Comparison of ENCODE assay signal across 8 cellular contexts in genomic region chr14:55272415-55272786, GRCh38. TPM values are rescaled to one million over a fixed set of nuclear protein-coding genes. Genes with fewer than 3 reads are reported as not detected.
DNase-seq lines count a peak whose midpoint lies in the region; ATAC-seq and TF ChIP-seq lines count a peak whose summit lies in the region.

No MANE protein-coding gene starts in this region.

- TF ChIP-seq CTCF in astrocyte of the spinal cord (IDR thresholded peaks at IDR 0.05; ENCODE audit: low read depth, low read length) (no peak), right lobe of liver (IDR thresholded peaks at IDR 0.05) (no peak), tibial artery (IDR thresholded peaks at IDR 0.05) (no peak)

- no peaks in the 10 kb centered on the region for H3K27me3 ChIP-seq in right lobe of liver
- no peaks in the 10 kb centered on the region for H3K27me3 ChIP-seq in tibial artery

- H3K27ac Mint-ChIP-seq in activated CD8-positive, alpha-beta memory T cell treated with anti-CD3 and anti-CD28 coated beads, Interleukin-2, amount 10 ng/mL, durations not matched to agents 7 days and 5 days: peak overlapping the region; percentile 94

- peak overlapping the region; percentile 97 for H3K4me3 ChIP-seq in astrocyte of the spinal cord (ENCODE audit: low read depth, low read length)
- H3K4me3 ChIP-seq in right lobe of liver: peak overlapping the region; percentile 84 to 95 (median 92)
- peak overlapping the region; percentile 84 to 99 for H3K4me3 ChIP-seq in tibial artery

- H3K27ac ChIP-seq in right lobe of liver (peak overlapping the region; percentile 95 to 97 (median 96)), tibial artery (peak overlapping the region; percentile 88)

- in situ Hi-C loops in astrocyte of the spinal cord (cut with HindIII; ENCODE audit: low sequenced_read_pairs): no loop called here

- H3K36me3 ChIP-seq in right lobe of liver: no peaks in the 10 kb centered on the region
- no peaks in the 10 kb centered on the region for H3K36me3 ChIP-seq in tibial artery

- CTCF ChIA-PET in activated CD8-positive, alpha-beta memory T cell treated with anti-CD3 and anti-CD28 coated beads, Interleukin-2, amount 10 ng/mL, durations not matched to agents 7 days and 5 days (lab: Charles Lee): interaction anchor here (0.7 to 6.9 kb wide), 11 partner anchors 10 to 498 kb away, joined by 3 to 100 read pairs (median 3); no protein-coding TSS in a partner anchor

- no peak for DNase-seq in activated CD8-positive, alpha-beta memory T cell treated with anti-CD3 and anti-CD28 coated beads, Interleukin-2, amount 10 ng/mL, durations not matched to agents 7 days and 5 days
- no peak for DNase-seq in activated CD8-positive, alpha-beta memory T cell treated with anti-CD3 and anti-CD28 coated beads, Interleukin-2, amount 50 U/mL, for 4 hours
- no peak for DNase-seq in astrocyte of the spinal cord (ENCODE audit: low read depth, low spot score)
- DNase-seq in right lobe of liver: no peak
- no peak for DNase-seq in tibial artery
- no peak for DNase-seq in MV-4-11 (lab: John Stamatoyannopoulos, UW)
- no peak for DNase-seq in OCI-M1 (lab: John Stamatoyannopoulos, UW)
- DNase-seq in RPMI8226: no peak

- no peaks in the 10 kb centered on the region for H3K9me3 ChIP-seq in right lobe of liver
- H3K9me3 ChIP-seq in tibial artery: no peaks in the 10 kb centered on the region

- ATAC-seq in activated CD8-positive, alpha-beta memory T cell treated with anti-CD3 and anti-CD28 coated beads, Interleukin-2, amount 10 ng/mL, durations not matched to agents 7 days and 5 days: no peak
- ATAC-seq in right lobe of liver: no peak

- H3K36me3 Mint-ChIP-seq in activated CD8-positive, alpha-beta memory T cell treated with anti-CD3 and anti-CD28 coated beads, Interleukin-2, amount 10 ng/mL, durations not matched to agents 7 days and 5 days: peaks cover 1% of the 10 kb centered on the region

- H3K27me3 Mint-ChIP-seq in activated CD8-positive, alpha-beta memory T cell treated with anti-CD3 and anti-CD28 coated beads, Interleukin-2, amount 10 ng/mL, durations not matched to agents 7 days and 5 days: no peaks in the 10 kb centered on the region

- peaks cover 48% of the 10 kb centered on the region for H3K4me1 Mint-ChIP-seq in activated CD8-positive, alpha-beta memory T cell treated with anti-CD3 and anti-CD28 coated beads, Interleukin-2, amount 10 ng/mL, durations not matched to agents 7 days and 5 days

- H3K4me1 ChIP-seq in right lobe of liver: peaks cover 0 to 28% (median 10%) of the 10 kb centered on the region in 4 donors
- peaks cover 0 to 44% (median 15%) of the 10 kb centered on the region in 4 donors for H3K4me1 ChIP-seq in tibial artery

- no peak for TF ChIP-seq POLR2A in right lobe of liver (IDR thresholded peaks at IDR 0.05)

- peak overlapping the region; percentile 90 for H3K4me3 Mint-ChIP-seq in activated CD8-positive, alpha-beta memory T cell treated with anti-CD3 and anti-CD28 coated beads, Interleukin-2, amount 10 ng/mL, durations not matched to agents 7 days and 5 days

- intact Hi-C loops in right lobe of liver (cut with DNase I) (no loop called here), tibial artery (cut with DNase I; ENCODE audit: low total_unique reads) (loop anchor here (10.0 kb wide), 1 partner anchor 142 kb away; the partner anchor contains the start of gene ATG14)

- no peaks in the 10 kb centered on the region for H3K9me3 Mint-ChIP-seq in activated CD8-positive, alpha-beta memory T cell treated with anti-CD3 and anti-CD28 coated beads, Interleukin-2, amount 10 ng/mL, durations not matched to agents 7 days and 5 days (ENCODE audit: low read depth)

- whole genome bisulfite sequencing in right lobe of liver (ENCODE audit: insufficient coverage, low coverage, low lambda C conversion rate, missing lambda C conversion rate): 4% methylated on average over 1 of the region's 1 CpG

RNA-seq across cellular contexts. Expression of gene FBXO34, which starts 1.2 kb away (rescaled TPM):
- 10 to 100 TPM; 18.6 to 22.1 TPM for total RNA-seq in activated CD8-positive, alpha-beta memory T cell treated with anti-CD3 and anti-CD28 coated beads, Interleukin-2, amount 10 ng/mL, durations not matched to agents 7 days and 5 days
- 10 to 100 TPM in 1 of 6 experiments, 1 to 10 TPM in 5; 6.2 to 10.3 (median 8.7) TPM for total RNA-seq in right lobe of liver
